7 cellular contexts compared by ENCODE assay signal in the genomic region with DNA sequence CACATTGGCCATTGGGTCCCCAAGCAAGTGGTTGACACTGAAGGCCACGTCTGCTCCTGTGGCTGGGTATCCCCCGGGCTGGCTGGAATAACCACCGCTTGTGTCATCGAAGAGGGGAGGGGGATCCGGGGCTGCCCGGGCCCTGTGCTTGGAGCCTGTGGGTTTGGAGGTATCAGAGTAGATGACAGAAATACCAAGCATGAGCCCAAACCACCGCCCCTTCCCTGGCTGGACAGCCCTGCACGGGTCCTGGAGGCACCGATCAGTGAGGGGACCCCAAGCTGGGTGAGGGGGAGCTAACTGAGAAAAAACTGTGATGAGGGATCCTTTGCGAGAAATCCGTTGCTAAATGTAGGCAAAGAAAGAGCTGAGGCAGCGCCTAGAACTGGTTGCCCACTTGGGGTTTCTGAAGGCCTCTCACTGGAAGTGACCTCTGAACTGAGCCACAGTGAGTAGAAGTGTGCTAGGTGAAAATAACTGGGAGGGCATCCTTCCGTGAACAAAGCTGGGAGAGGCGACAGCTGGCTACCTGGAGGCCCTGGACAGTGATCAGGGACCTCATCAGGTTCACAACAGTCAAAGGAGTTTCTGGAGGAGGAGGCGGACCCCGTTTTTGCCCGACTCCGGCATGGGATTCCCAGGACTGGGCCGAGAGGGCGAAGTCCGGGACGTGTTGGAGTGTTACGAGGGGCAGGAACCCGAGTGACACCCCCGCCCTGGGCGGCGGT. TPM values are rescaled to one million over a fixed set of nuclear protein-coding genes. Genes with fewer than 3 reads are reported as not detected.
DNase-seq lines count a peak whose midpoint lies in the region; ATAC-seq and FAIRE-seq lines count a peak whose summit lies in the region.

No MANE protein-coding gene starts in this region.

- DNase-seq in GM19239 (ENCODE audit: insufficient read length, low spot score) (no peak), NCI-H69 (lab: John Stamatoyannopoulos, UW) (peak; percentile 70)
- no peak for DNase-seq in naive thymus-derived CD4-positive, alpha-beta T cell
- DNase-seq in effector CD8-positive, alpha-beta T cell (lab: John Stamatoyannopoulos, UW) = no peak

- H3K4me1 Mint-ChIP-seq in naive thymus-derived CD4-positive, alpha-beta T cell = peaks cover 17 to 47% (median 38%) of the 10 kb centered on the region in 7 donors

- H3K27me3 Mint-ChIP-seq in naive thymus-derived CD4-positive, alpha-beta T cell = peaks cover 9 to 30% (median 9%) of the 10 kb centered on the region in 5 donors

- H3K9me3 Mint-ChIP-seq in naive thymus-derived CD4-positive, alpha-beta T cell = peaks cover 0 to 1% (median 0%) of the 10 kb centered on the region in 11 donors

- peak; percentile 14 for FAIRE-seq in GM19239 (lab: Jason Lieb, UNC)

- peak overlapping the region; percentile 88 to 97 for H3K9ac ChIP-seq in duodenal mucosa (ENCODE audit: low read depth in 1 of 2, low read length in 2 of 2)

- H3K4me1 ChIP-seq in duodenal mucosa (ENCODE audit: control insufficient read depth in 1 of 2, insufficient read depth in 2 of 2, low read length in 2 of 2) = peaks cover 19 to 34% of the 10 kb centered on the region in 2 donors
- H3K4me1 ChIP-seq in naive thymus-derived CD4-positive, alpha-beta T cell (ENCODE audit: control insufficient read depth in 2 of 2, insufficient read depth in 2 of 2, low read length in 2 of 2) = peaks cover 18 to 19% of the 10 kb centered on the region in 2 donors

- ATAC-seq in naive thymus-derived CD4-positive, alpha-beta T cell = no peak
- no peak for ATAC-seq in GM18873 (IDR thresholded peaks at IDR 0.05; ENCODE audit: low FRiP score, unreplicated experiment)
- no peak for ATAC-seq in GM19023 (IDR thresholded peaks at IDR 0.05; ENCODE audit: unreplicated experiment)

- H3K27me3 ChIP-seq in duodenal mucosa (ENCODE audit: control insufficient read depth in 1 of 2, insufficient read depth in 2 of 2, low read length in 2 of 2) = peaks cover 15 to 18% of the 10 kb centered on the region in 2 donors
- H3K27me3 ChIP-seq in naive thymus-derived CD4-positive, alpha-beta T cell (ENCODE audit: control insufficient read depth in 2 of 2, insufficient read depth in 2 of 2, low read length in 2 of 2) = peaks cover 0 to 7% of the 10 kb centered on the region in 2 donors

- peak overlapping the region; percentile 94 for H3K27ac ChIP-seq in duodenal mucosa (ENCODE audit: low read depth, low read length)
- H3K27ac ChIP-seq in naive thymus-derived CD4-positive, alpha-beta T cell (ENCODE audit: low read depth, low read length) = peak overlapping the region; percentile 76

- peak overlapping the region; percentile 73 to 93 (median 88) for H3K27ac Mint-ChIP-seq in naive thymus-derived CD4-positive, alpha-beta T cell

- peak overlapping the region; percentile 86 to 96 (median 90) for H3K4me3 Mint-ChIP-seq in naive thymus-derived CD4-positive, alpha-beta T cell

- intact Hi-C loops in naive thymus-derived CD4-positive, alpha-beta T cell (cut with micrococcal nuclease) = loop anchor here (10.0 kb wide), 3 partner anchors 234 to 1196 kb away; partner anchors contain the start of genes AIP (in 1 of the 2), MALAT1 (in 1 of the 2) and SF3B2 (in 1 of the 2)

- POLR2A ChIA-PET in naive thymus-derived CD4-positive, alpha-beta T cell (lab: Charles Lee) = interaction anchor here (0.6 to 4.4 kb wide), 19 partner anchors 8 to 429 kb away, joined by 3 to 28 read pairs (median 4); partner anchors contain the start of genes BRMS1, CD248, CNIH2 and MUS81

- H3K36me3 Mint-ChIP-seq in naive thymus-derived CD4-positive, alpha-beta T cell = peaks cover 0 to 4% (median 0%) of the 10 kb centered on the region in 5 donors

- H3K9me3 ChIP-seq in duodenal mucosa (ENCODE audit: control insufficient read depth in 1 of 2, low read length in 2 of 2) = no peaks in the 10 kb centered on the region
- no peaks in the 10 kb centered on the region for H3K9me3 ChIP-seq in naive thymus-derived CD4-positive, alpha-beta T cell (ENCODE audit: control insufficient read depth in 2 of 3, low read length in 3 of 3)

- H3K36me3 ChIP-seq in duodenal mucosa (ENCODE audit: control insufficient read depth in 1 of 2, insufficient read depth in 2 of 2, low read length in 2 of 2) = peaks cover 0 to 18% of the 10 kb centered on the region in 2 donors
- H3K36me3 ChIP-seq in naive thymus-derived CD4-positive, alpha-beta T cell (ENCODE audit: control insufficient read depth in 2 of 3, insufficient read depth in 3 of 3, low read length in 3 of 3) = peaks cover 0 to 13% (median 0%) of the 10 kb centered on the region in 3 experiments

- H3K4me3 ChIP-seq in duodenal mucosa (ENCODE audit: low read depth in 1 of 2, low read length in 2 of 2) = peak overlapping the region; percentile 86
- H3K4me3 ChIP-seq in naive thymus-derived CD4-positive, alpha-beta T cell (ENCODE audit: low read length) = peak overlapping the region; percentile 99

- CTCF ChIA-PET in naive thymus-derived CD4-positive, alpha-beta T cell (lab: Charles Lee) = interaction anchor here (0.6 to 2.5 kb wide), 4 partner anchors 23 to 1118 kb away, joined by 3 to 12 read pairs (median 6); partner anchors contain the start of gene SPDYC

RNA-seq across cellular contexts. Expression of gene YIF1A, which starts 0.6 kb away (rescaled TPM):
- total RNA-seq in naive thymus-derived CD4-positive, alpha-beta T cell = 10 to 100 TPM; 25.0 to 66.2 (median 33.3) TPM
- 10 to 100 TPM; 49.3 to 49.5 TPM for polyA plus RNA-seq in naive thymus-derived CD4-positive, alpha-beta T cell

RNA-seq across cellular contexts. Expression of gene TMEM151A, which starts 3.4 kb away (rescaled TPM):
- total RNA-seq in naive thymus-derived CD4-positive, alpha-beta T cell = under 1 TPM in 2 of 5 experiments, not detected in 3; 0.11 to 0.29 TPM
- not detected for polyA plus RNA-seq in naive thymus-derived CD4-positive, alpha-beta T cell

RNA-seq across cellular contexts. Expression of gene CNIH2, which starts 10.3 kb away (rescaled TPM):
- total RNA-seq in naive thymus-derived CD4-positive, alpha-beta T cell = 10 to 100 TPM in 1 of 5 experiments, 1 to 10 TPM in 4; 1.3 to 12.3 (median 2.9) TPM
- polyA plus RNA-seq in naive thymus-derived CD4-positive, alpha-beta T cell = not detected

RNA-seq across cellular contexts. Expression of gene RAB1B, which starts 19.9 kb away (rescaled TPM):
- total RNA-seq in naive thymus-derived CD4-positive, alpha-beta T cell = 100 to 1,000 TPM in 1 of 5 experiments, 10 to 100 TPM in 4; 60.6 to 151 (median 70.7) TPM
- 10 to 100 TPM; 11.3 to 13.5 TPM for polyA plus RNA-seq in naive thymus-derived CD4-positive, alpha-beta T cell

RNA-seq across cellular contexts. Expression of gene CD248, which starts 28.5 kb away (rescaled TPM):
- total RNA-seq in naive thymus-derived CD4-positive, alpha-beta T cell = 1 to 10 TPM in 4 of 5 experiments, under 1 TPM in 1; 0.36 to 4.6 (median 1.8) TPM
- polyA plus RNA-seq in naive thymus-derived CD4-positive, alpha-beta T cell = 10 to 100 TPM; 10.6 to 10.9 TPM
